ENCODE assay signal across 15 cellular contexts in genomic region chr18:55856191-55856590, GRCh38.
DNase-seq lines count a peak whose midpoint lies in the region; ATAC-seq and TF ChIP-seq lines count a peak whose summit lies in the region.
"Had no signal": no experiment of that assay in that cellular context is flagged by ENCODE, and none has a peak within 500 bp of the region (broad histone marks: within the 10 kb centered on the region; RNA-seq: fewer than 3 reads in every experiment).

No MANE protein-coding gene starts in this region.

- H3K9ac ChIP-seq in HUES6 (ENCODE audit: low read length) = peak overlapping the region; percentile 47
- H3K9ac ChIP-seq: KMS-11 had no signal

- peaks cover 50% of the 10 kb centered on the region for H3K4me1 ChIP-seq in HUES6 (ENCODE audit: control insufficient read depth, insufficient read depth, low read length)
- H3K4me1 ChIP-seq: thyroid gland had no signal

- peak; percentile 70 for DNase-seq in ACHN
- DNase-seq in astrocyte of the spinal cord (ENCODE audit: low read depth, low spot score) = peak; percentile 82
- DNase-seq in iPS-NIHi7 (ENCODE audit: extremely low spot score) = peak; percentile 43
- DNase-seq in NCI-H2196 (lab: John Stamatoyannopoulos, UW; ENCODE audit: unreplicated experiment) = no peak
- DNase-seq in NCI-H1105 treated with DMSO at 0.1 percent for 48 hours (lab: John Stamatoyannopoulos, UW) = no peak
- DNase-seq in immature natural killer cell = no peak
- DNase-seq: NCI-H510A; nucleus accumbens; stimulated activated CD4-positive, alpha-beta T cell treated with anti-CD3 and anti-CD28 coated beads, Interleukin-4, amount 100 ng/mL, for 4 hours; T-cell; thyroid gland had no signal

- H3K4me3 Mint-ChIP-seq in immature natural killer cell = no peak overlapping the region
- H3K4me3 Mint-ChIP-seq: brain, T-cell had no signal

- peak overlapping the region; percentile 79 for H3K27ac ChIP-seq in HUES6 (ENCODE audit: low read depth, low read length)
- H3K27ac ChIP-seq: KMS-11, thyroid gland had no signal

- in situ Hi-C loops in ACHN (cut with HindIII; ENCODE audit: low pct_ligation_motif_present, low pct_unique_long_range_greater_than_20kb, low sequenced_read_pairs) = no loop called here
- in situ Hi-C loops in astrocyte of the spinal cord (cut with HindIII; ENCODE audit: low sequenced_read_pairs) = no loop called here

- H3K36me3 ChIP-seq in HUES6 (ENCODE audit: control insufficient read depth, insufficient read depth, low read length) = no peaks in the 10 kb centered on the region
- H3K36me3 ChIP-seq: thyroid gland had no signal

- no peaks in the 10 kb centered on the region for H3K27me3 ChIP-seq in HUES6 (ENCODE audit: control insufficient read depth, insufficient read depth, low read length)
- H3K27me3 ChIP-seq: thyroid gland had no signal

- no peak for ATAC-seq in HG03139 (IDR thresholded peaks at IDR 0.05; ENCODE audit: unreplicated experiment)
- ATAC-seq: T-cell had no signal

- H3K27ac Mint-ChIP-seq in immature natural killer cell = no peak overlapping the region
- H3K27ac Mint-ChIP-seq: T-cell had no signal

- no peak for TF ChIP-seq CTCF in astrocyte of the spinal cord (IDR thresholded peaks at IDR 0.05; ENCODE audit: low read depth, low read length)

- no peaks in the 10 kb centered on the region for H3K9me3 ChIP-seq in HUES6 (ENCODE audit: control insufficient read depth, insufficient read depth, low read depth, low read length)
- H3K9me3 ChIP-seq: thyroid gland had no signal

- H3K4me1 Mint-ChIP-seq in immature natural killer cell = no peaks in the 10 kb centered on the region
- H3K4me1 Mint-ChIP-seq: T-cell had no signal

- H3K9me3 Mint-ChIP-seq in immature natural killer cell = peaks cover 0 to 6% (median 0%) of the 10 kb centered on the region in 6 donors
- H3K9me3 Mint-ChIP-seq: brain had no signal

- H3K36me3 Mint-ChIP-seq in immature natural killer cell = no peaks in the 10 kb centered on the region
- H3K36me3 Mint-ChIP-seq: brain, T-cell had no signal

- H3K4me3 ChIP-seq in HUES6 (ENCODE audit: low read depth, low read length) (peak overlapping the region; percentile 1; the same call in 1 of the 2 replicates), astrocyte of the spinal cord (ENCODE audit: low read depth, low read length) (no peak overlapping the region)
- H3K4me3 ChIP-seq: thyroid gland had no signal

- H3K27me3 Mint-ChIP-seq in immature natural killer cell (ENCODE audit: low read depth in 3 of 3) = peaks cover 0 to 5% (median 0%) of the 10 kb centered on the region in 3 donors

Comparison
In these comparisons a context has a peak if more than half of its experiments do, and no peak if none do; other contexts are left out.
1. DNase-seq: peak in ACHN (single experiment), astrocyte of the spinal cord (single experiment) and iPS-NIHi7 (single experiment); none in NCI-H2196 (single experiment), NCI-H1105 treated with DMSO at 0.1 percent for 48 hours (single experiment) and immature natural killer cell (0 of 3).